ENCODE assay signal across 10 cellular contexts in genomic region chr17:16328997-16329396, GRCh38. TPM values are rescaled to one million over a fixed set of nuclear protein-coding genes. Genes with fewer than 3 reads are reported as not detected.
A peak's percentile ranks its signal among the peaks of the same experiment; 100 is the strongest.
DNase-seq lines count a peak whose midpoint lies in the region; ATAC-seq and TF ChIP-seq lines count a peak whose summit lies in the region.
"Had no signal": no experiment of that assay in that cellular context is flagged by ENCODE, and none has a peak within 500 bp of the region (broad histone marks: within the 10 kb centered on the region; RNA-seq: fewer than 3 reads in every experiment).

No MANE protein-coding gene starts in this region.

- H3K4me3 Mint-ChIP-seq in stimulated activated naive CD8-positive, alpha-beta T cell treated with anti-CD3 and anti-CD28 coated beads, Interleukin-15, amount 100 ng/mL, for 72 hours, result no peak overlapping the region
- H3K4me3 Mint-ChIP-seq: activated naive CD4-positive, alpha-beta T cell treated with anti-CD3 and anti-CD28 coated beads for 36 hours had no signal

- H3K27ac Mint-ChIP-seq in stimulated activated naive CD8-positive, alpha-beta T cell treated with anti-CD3 and anti-CD28 coated beads, Interleukin-15, amount 100 ng/mL, for 72 hours, result no peak overlapping the region
- H3K27ac Mint-ChIP-seq: activated naive CD4-positive, alpha-beta T cell treated with anti-CD3 and anti-CD28 coated beads for 36 hours had no signal

- no peaks in the 10 kb centered on the region for H3K27me3 Mint-ChIP-seq in stimulated activated naive CD8-positive, alpha-beta T cell treated with anti-CD3 and anti-CD28 coated beads, Interleukin-15, amount 100 ng/mL, for 72 hours

- peak; percentile 29 for TF ChIP-seq CTCF in choroid plexus epithelial cell (conservative IDR thresholded peaks at IDR 0.05; ENCODE audit: low read depth, low read length)

- no peaks in the 10 kb centered on the region for H3K4me1 Mint-ChIP-seq in stimulated activated naive CD8-positive, alpha-beta T cell treated with anti-CD3 and anti-CD28 coated beads, Interleukin-15, amount 100 ng/mL, for 72 hours

- DNase-seq in ELR (ENCODE audit: low read depth) (peak; percentile 26), NCI-H1436 treated with DMSO at 0.1 percent for 48 hours (lab: John Stamatoyannopoulos, UW) (peak; percentile 61), choroid plexus epithelial cell (ENCODE audit: low read depth) (no peak), renal cortical epithelial cell (ENCODE audit: low read depth) (peak; percentile 12), Right ventricle myocardium superior (no peak), NCI-H510A (lab: John Stamatoyannopoulos, UW) (no peak)
- no peak for DNase-seq in stimulated activated naive CD8-positive, alpha-beta T cell treated with anti-CD3 and anti-CD28 coated beads, Interleukin-15, amount 100 ng/mL, for 72 hours
- DNase-seq: activated CD4-positive, alpha-beta T cell treated with anti-CD3 and anti-CD28 coated beads for 4 hours; activated naive CD4-positive, alpha-beta T cell treated with anti-CD3 and anti-CD28 coated beads for 36 hours had no signal

- H3K9me3 Mint-ChIP-seq in stimulated activated naive CD8-positive, alpha-beta T cell treated with anti-CD3 and anti-CD28 coated beads, Interleukin-15, amount 100 ng/mL, for 72 hours, result no peaks in the 10 kb centered on the region
- H3K9me3 Mint-ChIP-seq: activated naive CD4-positive, alpha-beta T cell treated with anti-CD3 and anti-CD28 coated beads for 36 hours had no signal

- no peak overlapping the region for H3K4me3 ChIP-seq in choroid plexus epithelial cell (ENCODE audit: low read depth, low read length)

- intact Hi-C loops in Right ventricle myocardium superior (cut with DNase I), result no loop called here

- no peak for ATAC-seq in GM21360 (IDR thresholded peaks at IDR 0.05; ENCODE audit: unreplicated experiment)
- ATAC-seq in Right ventricle myocardium superior (ENCODE audit: poor library complexity), result no peak
- no peak for ATAC-seq in stimulated activated naive CD8-positive, alpha-beta T cell treated with anti-CD3 and anti-CD28 coated beads, Interleukin-15, amount 100 ng/mL, for 72 hours

RNA-seq across cellular contexts. Expression of gene CENPV, which starts 24.3 kb away (rescaled TPM):
- 2.6 and 19.3 TPM in 2 replicates for total RNA-seq in renal cortical epithelial cell
- total RNA-seq in Right ventricle myocardium superior, result 11.9 TPM

RNA-seq across cellular contexts. Expression of gene UBB, which starts 51.9 kb away (rescaled TPM):
- total RNA-seq in renal cortical epithelial cell (1,144 and 1,352 TPM in 2 replicates), Right ventricle myocardium superior (1,408 TPM)

Comparison
In these comparisons a context has a peak if more than half of its experiments do, and no peak if none do; other contexts are left out.
1. DNase-seq: peak in ELR (single experiment), NCI-H1436 treated with DMSO at 0.1 percent for 48 hours (single experiment) and renal cortical epithelial cell (single experiment); none in choroid plexus epithelial cell (single experiment), Right ventricle myocardium superior (single experiment), NCI-H510A (single experiment) and stimulated activated naive CD8-positive, alpha-beta T cell treated with anti-CD3 and anti-CD28 coated beads, Interleukin-15, amount 100 ng/mL, for 72 hours (0 of 2).